ENCODE assay signal across 11 cellular contexts in genomic region chr2:28981016-28981441, GRCh38. TPM values are rescaled to one million over a fixed set of nuclear protein-coding genes. Genes with fewer than 3 reads are reported as not detected.
DNase-seq lines count a peak whose midpoint lies in the region; ATAC-seq and TF ChIP-seq lines count a peak whose summit lies in the region.
"Had no signal": no experiment of that assay in that cellular context is flagged by ENCODE, and none has a peak within 500 bp of the region (broad histone marks: within the 10 kb centered on the region; RNA-seq: fewer than 3 reads in every experiment).

Gene TOGARAM2, plus strand, starts transcription at chr2:28981298. Its CDS starts 13,537 bp downstream, at chr2:28994835.

- WGBS in esophagus muscularis mucosa, result 41% methylated on average over 7 of the region's 10 CpGs

- DNase-seq in Ammon's horn (ENCODE audit: low spot score) (peak; percentile 73), NCI-H146 (lab: John Stamatoyannopoulos, UW) (peak; percentile 57), esophagus muscularis mucosa (ENCODE audit: extremely low spot score) (no peak), G401 (ENCODE audit: low spot score) (no peak), T-helper 9 cell (no peak), T1000 (lab: John Stamatoyannopoulos, UW) (no peak)
- DNase-seq: foreskin keratinocyte; stimulated activated naive B cell treated with anti-CD40 and anti-IgM and Interleukin-4, amounts not matched to agents 10 μg/mL and 1 μg/mL and 100 μg/mL, for 72 hours had no signal

- H3K4me3 ChIP-seq in esophagus muscularis mucosa, result peak within 1 kb of the TSS in 2 of 4 donors; percentile 5 to 10

- no peaks in the 10 kb centered on the region for H3K27me3 ChIP-seq in esophagus muscularis mucosa
- H3K27me3 ChIP-seq: foreskin keratinocyte had no signal

- H3K27ac ChIP-seq in esophagus muscularis mucosa (replicated peaks in 1 of 4), result peak within 1 kb of the TSS; percentile 66 to 89 (median 86)
- H3K27ac ChIP-seq: foreskin keratinocyte had no signal

- peaks cover 17% of the 10 kb centered on the region for H3K27me3 Mint-ChIP-seq in nephron (ENCODE audit: low read depth)

- intact Hi-C loops in esophagus muscularis mucosa (cut with DNase I), result no loop called here

- no peak for TF ChIP-seq EP300 in esophagus muscularis mucosa (IDR thresholded peaks at IDR 0.05)

- no peaks in the 10 kb centered on the region for H3K9me3 ChIP-seq in esophagus muscularis mucosa

- ATAC-seq in HG03460 (IDR thresholded peaks at IDR 0.05; ENCODE audit: unreplicated experiment), result no peak

- H3K9me3 Mint-ChIP-seq in nephron, result peaks cover 2% of the 10 kb centered on the region

- H3K27ac Mint-ChIP-seq in nephron, result peak within 1 kb of the TSS in 2 of 3 experiments; percentile 23 to 56
- H3K27ac Mint-ChIP-seq: stimulated activated naive B cell treated with anti-CD40 and anti-IgM and Interleukin-4, amounts not matched to agents 10 μg/mL and 1 μg/mL and 100 μg/mL, for 72 hours had no signal

- TF ChIP-seq POLR2A in esophagus muscularis mucosa (IDR thresholded peaks at IDR 0.05; ENCODE audit: low read depth), result no peak

- H3K4me3 Mint-ChIP-seq in nephron, result no peak within 1 kb of the TSS
- H3K4me3 Mint-ChIP-seq: stimulated activated naive B cell treated with anti-CD40 and anti-IgM and Interleukin-4, amounts not matched to agents 10 μg/mL and 1 μg/mL and 100 μg/mL, for 72 hours had no signal

- no peaks in the 10 kb centered on the region for H3K36me3 Mint-ChIP-seq in nephron (ENCODE audit: low read depth)
- H3K36me3 Mint-ChIP-seq: stimulated activated naive B cell treated with anti-CD40 and anti-IgM and Interleukin-4, amounts not matched to agents 10 μg/mL and 1 μg/mL and 100 μg/mL, for 72 hours had no signal

- H3K4me1 ChIP-seq in esophagus muscularis mucosa, result peaks cover 24 to 61% (median 48%) of the 10 kb centered on the region in 4 donors
- H3K4me1 ChIP-seq: foreskin keratinocyte had no signal

- peaks cover 13% of the 10 kb centered on the region for H3K4me1 Mint-ChIP-seq in nephron
- H3K4me1 Mint-ChIP-seq: stimulated activated naive B cell treated with anti-CD40 and anti-IgM and Interleukin-4, amounts not matched to agents 10 μg/mL and 1 μg/mL and 100 μg/mL, for 72 hours had no signal

- TF ChIP-seq CTCF in esophagus muscularis mucosa (IDR thresholded peaks at IDR 0.05) (no peak), nephron (IDR thresholded peaks at IDR 0.05; ENCODE audit: unreplicated experiment in 3 of 3) (no peak)

- no peaks in the 10 kb centered on the region for H3K36me3 ChIP-seq in esophagus muscularis mucosa

- in situ Hi-C loops in G401 (cut with HindIII; ENCODE audit: low sequenced_read_pairs), result no loop called here

RNA-seq across cellular contexts. Expression of gene TOGARAM2, which starts in this region (rescaled TPM):
- total RNA-seq in esophagus muscularis mucosa, result under 1 TPM; 0.57 to 0.99 (median 0.77) TPM
- total RNA-seq in G401 (2014; rRNA removed; shearing (Covaris generic)), result 2.7 and 3.2 TPM in 2 replicates
- total RNA-seq: renal cortical epithelial cell had no signal

Comparison
In these comparisons a context has a peak if more than half of its experiments do, and no peak if none do; other contexts are left out.
1. DNase-seq: peak in Ammon's horn (single experiment) and NCI-H146 (single experiment); none in esophagus muscularis mucosa (single experiment), G401 (single experiment), T-helper 9 cell (single experiment) and T1000 (single experiment).